In the genomic region with DNA sequence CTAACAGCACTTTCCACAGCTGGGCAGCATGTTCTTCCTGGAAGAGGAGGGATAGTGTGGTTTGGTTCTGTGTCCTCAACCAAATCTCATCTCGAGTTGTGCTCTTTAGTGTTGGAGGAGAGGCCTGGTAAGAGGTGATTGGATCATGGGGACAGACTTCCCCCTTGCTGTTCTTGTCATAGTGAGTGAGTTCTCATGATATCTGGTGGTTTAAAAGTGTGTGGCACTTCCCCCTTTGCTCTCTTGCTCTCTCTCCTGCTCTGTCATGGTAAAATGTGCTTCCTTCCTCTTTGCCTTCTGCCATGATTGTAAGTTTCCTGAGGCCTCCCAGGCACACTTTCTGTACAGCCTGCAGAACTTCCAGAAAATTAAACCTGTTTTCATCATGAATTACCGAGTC, we compare ENCODE assay signal across 21 cellular contexts.
"Had no signal": no experiment of that assay in that cellular context is flagged by ENCODE, and none has a peak within 500 bp of the region (broad histone marks: within the 10 kb centered on the region; RNA-seq: fewer than 3 reads in every experiment).

No MANE protein-coding gene starts in this region.

- H3K4me3 Mint-ChIP-seq: activated naive CD8-positive, alpha-beta T cell treated with anti-CD3 and anti-CD28 coated beads for 36 hours; endodermal cell; natural killer cell treated with Interleukin-12 subunit alpha and Interleukin-12 subunit beta and Interleukin-15 and Interleukin-18, amount 100 ng/mL, for 72 hours had no signal

- H3K9me3 ChIP-seq: esophagus squamous epithelium, gastrocnemius medialis, pancreas, psoas muscle, upper lobe of right lung had no signal

- ATAC-seq: gastrocnemius medialis; left cardiac atrium; natural killer cell treated with Interleukin-12 subunit alpha and Interleukin-12 subunit beta and Interleukin-15 and Interleukin-18, amount 100 ng/mL, for 72 hours; pancreas; psoas muscle; stimulated activated naive CD8-positive, alpha-beta T cell treated with anti-CD3 and anti-CD28 coated beads, Interleukin-15, Interleukin-2, amounts not matched to agents 100 U/mL and 50 U/mL, for 24 hours; upper lobe of right lung had no signal

- H3K36me3 ChIP-seq: esophagus squamous epithelium, gastrocnemius medialis, pancreas, right atrium auricular region, upper lobe of right lung had no signal

- H3K27me3 ChIP-seq: esophagus squamous epithelium, right atrium auricular region, upper lobe of right lung had no signal

- H3K36me3 Mint-ChIP-seq: activated naive CD8-positive, alpha-beta T cell treated with anti-CD3 and anti-CD28 coated beads for 36 hours; natural killer cell treated with Interleukin-12 subunit alpha and Interleukin-12 subunit beta and Interleukin-15 and Interleukin-18, amount 100 ng/mL, for 72 hours had no signal

- H3K4me3 ChIP-seq: coronary artery, esophagus squamous epithelium, gastrocnemius medialis, pancreas, psoas muscle, right atrium auricular region, upper lobe of right lung had no signal

- H3K27ac ChIP-seq: coronary artery, esophagus squamous epithelium, gastrocnemius medialis, pancreas, psoas muscle, right atrium auricular region, upper lobe of right lung had no signal

- H3K4me1 ChIP-seq: esophagus squamous epithelium, gastrocnemius medialis, pancreas, psoas muscle, right atrium auricular region, upper lobe of right lung had no signal

- H3K4me1 Mint-ChIP-seq: activated naive CD8-positive, alpha-beta T cell treated with anti-CD3 and anti-CD28 coated beads for 36 hours; endodermal cell had no signal

- H3K9me3 Mint-ChIP-seq: activated naive CD8-positive, alpha-beta T cell treated with anti-CD3 and anti-CD28 coated beads for 36 hours; natural killer cell treated with Interleukin-12 subunit alpha and Interleukin-12 subunit beta and Interleukin-15 and Interleukin-18, amount 100 ng/mL, for 72 hours had no signal

- DNase-seq: activated CD4-positive, alpha-beta T cell treated with anti-CD3 and anti-CD28 coated beads for 4 hours; activated CD4-positive, alpha-beta T cell treated with anti-CD3 and anti-CD28 coated beads, Interleukin-2, amount 50 U/mL, for 48 hours; activated CD4-positive, CD25-positive, alpha-beta regulatory T cell; activated naive CD4-positive, alpha-beta T cell treated with Interleukin-2 at 50 U/mL for 16 hours; activated naive CD8-positive, alpha-beta T cell treated with anti-CD3 and anti-CD28 coated beads for 36 hours; activated T-cell treated with anti-CD3 and anti-CD28 coated beads, Interleukin-2, amount 50 U/mL, for 48 hours; endodermal cell; esophagus squamous epithelium; gastrocnemius medialis; head of caudate nucleus; hypothalamus; left cardiac atrium; midbrain; pancreas; psoas muscle; stimulated activated CD4-positive, alpha-beta T cell treated with anti-CD3 and anti-CD28 coated beads, Interleukin-4, amount 100 ng/mL, for 4 hours; stimulated activated naive CD8-positive, alpha-beta T cell treated with anti-CD3 and anti-CD28 coated beads, Interleukin-15, Interleukin-2, amounts not matched to agents 100 U/mL and 50 U/mL, for 24 hours; upper lobe of right lung had no signal

- H3K27me3 Mint-ChIP-seq: activated naive CD8-positive, alpha-beta T cell treated with anti-CD3 and anti-CD28 coated beads for 36 hours had no signal

- H3K27ac Mint-ChIP-seq: activated naive CD8-positive, alpha-beta T cell treated with anti-CD3 and anti-CD28 coated beads for 36 hours; endodermal cell; natural killer cell treated with Interleukin-12 subunit alpha and Interleukin-12 subunit beta and Interleukin-15 and Interleukin-18, amount 100 ng/mL, for 72 hours had no signal
